Comparison of ENCODE assay signal across 1 cellular context in the genomic region with DNA sequence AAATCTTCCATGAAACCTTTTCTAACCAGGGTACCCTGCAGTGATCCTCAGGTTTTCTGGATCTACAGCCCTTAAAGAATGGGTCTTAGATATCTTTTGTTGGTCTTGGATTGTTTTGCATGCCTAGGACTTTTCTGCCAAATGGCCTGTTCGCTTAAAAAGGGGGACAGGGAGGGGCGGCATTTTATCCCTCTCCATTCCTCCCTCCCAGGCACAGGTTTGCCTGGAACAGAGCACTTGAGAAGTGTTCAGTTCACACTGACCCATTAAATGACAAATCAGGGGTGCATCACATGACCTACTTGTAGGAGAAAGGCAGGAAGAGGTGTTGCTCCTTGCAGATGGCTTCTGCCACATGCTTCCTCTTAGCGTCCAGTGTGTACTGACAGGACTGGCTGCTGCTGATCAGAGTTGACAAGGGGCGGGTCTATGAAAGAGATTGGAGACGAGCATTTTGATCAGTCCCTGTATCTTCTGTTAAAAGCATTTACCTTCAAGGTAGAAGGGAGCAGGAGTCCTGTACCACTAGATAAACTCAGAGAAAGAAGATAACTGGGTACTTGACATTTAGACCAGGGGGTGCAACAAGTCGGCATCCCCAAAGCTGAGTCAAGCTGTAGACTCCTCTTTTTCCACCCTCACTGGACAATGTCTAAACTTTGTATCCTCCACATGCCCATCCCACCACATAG.
TF ChIP-seq lines count a peak whose summit lies in the region.

No MANE protein-coding gene starts in this region.

TF ChIP-seq in HepG2, 621 proteins besides CTCF, POLR2A, EP300 and RAD21 (continued from another document):
- TF ChIP-seq, protein P1, sequence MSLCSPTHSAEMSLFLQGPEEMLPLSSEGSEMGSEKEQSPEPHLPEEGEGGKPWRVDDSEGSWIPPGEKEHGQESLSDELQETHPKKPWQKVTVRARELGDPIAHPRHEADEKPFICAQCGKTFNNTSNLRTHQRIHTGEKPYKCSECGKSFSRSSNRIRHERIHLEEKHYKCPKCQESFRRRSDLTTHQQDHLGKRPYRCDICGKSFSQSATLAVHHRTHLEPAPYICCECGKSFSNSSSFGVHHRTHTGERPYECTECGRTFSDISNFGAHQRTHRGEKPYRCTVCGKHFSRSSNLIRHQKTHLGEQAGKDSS (CRISPR knock-in tag; IDR thresholded peaks at IDR 0.05; ENCODE audit: borderline replicate concordance, low read depth) = no peak; the same call in 1 of the 2 replicates
- TF ChIP-seq ZNF841 (CRISPR knock-in tag; IDR thresholded peaks at IDR 0.05; ENCODE audit: borderline replicate concordance) (no peak), ZBTB8A (CRISPR knock-in tag; IDR thresholded peaks at IDR 0.05; ENCODE audit: borderline replicate concordance, low read depth) (no peak), ZNF549 (CRISPR knock-in tag; IDR thresholded peaks at IDR 0.05) (no peak), NR2F6 (IDR thresholded peaks at IDR 0.05) (no peak), NR2F6 (CRISPR knock-in tag; IDR thresholded peaks at IDR 0.05) (no peak), TSC22D2 (CRISPR knock-in tag; IDR thresholded peaks at IDR 0.05; ENCODE audit: borderline replicate concordance) (no peak), ZNF605 (CRISPR knock-in tag; IDR thresholded peaks at IDR 0.05) (peak; percentile 56; the same call in 1 of the 2 replicates), SYNCRIP (IDR thresholded peaks at IDR 0.05; ENCODE audit: insufficient read depth, low read depth, low read length) (no peak), ZNF121 (CRISPR knock-in tag; IDR thresholded peaks at IDR 0.05) (0 out of 2 replicates have a peak, but pooled peaks have one; percentile 28), ONECUT2 (CRISPR knock-in tag; IDR thresholded peaks at IDR 0.05) (no peak; the same call in 1 of the 2 replicates), ARNT (IDR thresholded peaks at IDR 0.05) (no peak), CCDC6 (CRISPR knock-in tag; IDR thresholded peaks at IDR 0.05) (no peak), PCBP1 (IDR thresholded peaks at IDR 0.05; ENCODE audit: borderline replicate concordance, low read depth, low read length) (no peak), NR2F2 (IDR thresholded peaks at IDR 0.05; ENCODE audit: borderline replicate concordance, low read depth) (0 out of 2 replicates have a peak, but pooled peaks have one; percentile 10), ZNF124 (CRISPR knock-in tag; IDR thresholded peaks at IDR 0.05) (0 out of 2 replicates have a peak, but pooled peaks have one; percentile 30), REL (CRISPR knock-in tag; conservative IDR thresholded peaks at IDR 0.05) (no peak), NFIB (CRISPR knock-in tag; IDR thresholded peaks at IDR 0.05; ENCODE audit: borderline replicate concordance) (peak; percentile 63; the same call in 1 of the 2 replicates)
- TF ChIP-seq, protein P2, sequence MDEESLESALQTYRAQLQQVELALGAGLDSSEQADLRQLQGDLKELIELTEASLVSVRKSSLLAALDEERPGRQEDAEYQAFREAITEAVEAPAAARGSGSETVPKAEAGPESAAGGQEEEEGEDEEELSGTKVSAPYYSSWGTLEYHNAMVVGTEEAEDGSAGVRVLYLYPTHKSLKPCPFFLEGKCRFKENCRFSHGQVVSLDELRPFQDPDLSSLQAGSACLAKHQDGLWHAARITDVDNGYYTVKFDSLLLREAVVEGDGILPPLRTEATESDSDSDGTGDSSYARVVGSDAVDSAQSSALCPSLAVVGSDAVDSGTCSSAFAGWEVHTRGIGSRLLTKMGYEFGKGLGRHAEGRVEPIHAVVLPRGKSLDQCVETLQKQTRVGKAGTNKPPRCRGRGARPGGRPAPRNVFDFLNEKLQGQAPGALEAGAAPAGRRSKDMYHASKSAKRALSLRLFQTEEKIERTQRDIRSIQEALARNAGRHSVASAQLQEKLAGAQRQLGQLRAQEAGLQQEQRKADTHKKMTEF (CRISPR knock-in tag; IDR thresholded peaks at IDR 0.05) = 0 out of 2 replicates have a peak, but pooled peaks have one; percentile 11
- TF ChIP-seq, protein P3, sequence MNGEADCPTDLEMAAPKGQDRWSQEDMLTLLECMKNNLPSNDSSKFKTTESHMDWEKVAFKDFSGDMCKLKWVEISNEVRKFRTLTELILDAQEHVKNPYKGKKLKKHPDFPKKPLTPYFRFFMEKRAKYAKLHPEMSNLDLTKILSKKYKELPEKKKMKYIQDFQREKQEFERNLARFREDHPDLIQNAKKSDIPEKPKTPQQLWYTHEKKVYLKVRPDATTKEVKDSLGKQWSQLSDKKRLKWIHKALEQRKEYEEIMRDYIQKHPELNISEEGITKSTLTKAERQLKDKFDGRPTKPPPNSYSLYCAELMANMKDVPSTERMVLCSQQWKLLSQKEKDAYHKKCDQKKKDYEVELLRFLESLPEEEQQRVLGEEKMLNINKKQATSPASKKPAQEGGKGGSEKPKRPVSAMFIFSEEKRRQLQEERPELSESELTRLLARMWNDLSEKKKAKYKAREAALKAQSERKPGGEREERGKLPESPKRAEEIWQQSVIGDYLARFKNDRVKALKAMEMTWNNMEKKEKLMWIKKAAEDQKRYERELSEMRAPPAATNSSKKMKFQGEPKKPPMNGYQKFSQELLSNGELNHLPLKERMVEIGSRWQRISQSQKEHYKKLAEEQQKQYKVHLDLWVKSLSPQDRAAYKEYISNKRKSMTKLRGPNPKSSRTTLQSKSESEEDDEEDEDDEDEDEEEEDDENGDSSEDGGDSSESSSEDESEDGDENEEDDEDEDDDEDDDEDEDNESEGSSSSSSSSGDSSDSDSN (CRISPR knock-in tag; IDR thresholded peaks at IDR 0.05) = no peak
- TF ChIP-seq, protein P4, sequence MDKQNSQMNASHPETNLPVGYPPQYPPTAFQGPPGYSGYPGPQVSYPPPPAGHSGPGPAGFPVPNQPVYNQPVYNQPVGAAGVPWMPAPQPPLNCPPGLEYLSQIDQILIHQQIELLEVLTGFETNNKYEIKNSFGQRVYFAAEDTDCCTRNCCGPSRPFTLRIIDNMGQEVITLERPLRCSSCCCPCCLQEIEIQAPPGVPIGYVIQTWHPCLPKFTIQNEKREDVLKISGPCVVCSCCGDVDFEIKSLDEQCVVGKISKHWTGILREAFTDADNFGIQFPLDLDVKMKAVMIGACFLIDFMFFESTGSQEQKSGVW (CRISPR knock-in tag; IDR thresholded peaks at IDR 0.05; ENCODE audit: borderline replicate concordance) = no peak
